In the genomic region with DNA sequence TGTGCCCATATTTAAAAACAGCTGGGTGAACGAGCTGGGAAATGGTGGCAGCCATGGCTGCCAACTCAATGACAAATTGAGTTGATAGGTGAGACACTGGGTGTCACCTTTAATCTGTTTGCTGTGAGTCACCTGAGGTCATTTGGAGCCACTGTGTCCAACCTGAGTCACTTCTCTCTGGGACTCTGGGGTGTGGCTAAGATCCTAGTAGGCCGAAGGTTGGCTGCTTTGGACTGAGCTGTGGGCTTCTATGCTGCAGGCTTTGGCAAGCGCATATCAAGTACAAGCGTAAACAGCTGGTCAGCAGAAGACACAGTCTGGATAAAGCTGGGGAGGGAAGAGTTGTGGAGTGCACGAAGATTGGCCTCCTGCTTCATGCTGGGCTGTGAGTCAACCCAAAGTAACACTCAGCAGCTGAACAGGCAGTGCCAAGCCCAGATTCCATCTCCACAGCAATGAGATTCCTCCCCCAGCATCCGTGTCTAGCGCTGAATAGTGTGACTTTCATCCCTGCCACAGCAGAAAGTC, we compare ENCODE assay signal across 8 cellular contexts. TPM values are rescaled to one million over a fixed set of nuclear protein-coding genes. Genes with fewer than 3 reads are reported as not detected.
DNase-seq lines count a peak whose midpoint lies in the region; ATAC-seq, FAIRE-seq and TF ChIP-seq lines count a peak whose summit lies in the region.

No MANE protein-coding gene starts in this region.

- DNase-seq in H54 (ENCODE audit: insufficient read length, low spot score) (peak; percentile 92), astrocyte of the hippocampus (ENCODE audit: low read depth, low spot score) (peak; percentile 93), hippocampal formation (lab: John Stamatoyannopoulos, UW) (peak; percentile 23 to 63), smooth muscle cell (lab: John Stamatoyannopoulos, UW; ENCODE audit: unreplicated experiment) (no peak), NCI-H2081 treated with DMSO at 0.1 percent for 48 hours (lab: John Stamatoyannopoulos, UW) (no peak), NCI-H774 (lab: John Stamatoyannopoulos, UW) (no peak), OCI-M2 (lab: John Stamatoyannopoulos, UW; ENCODE audit: unreplicated experiment) (no peak)

- H3K4me3 ChIP-seq in smooth muscle cell: no peak overlapping the region

- WGBS in smooth muscle cell (ENCODE audit: low lambda C conversion rate): 24% methylated on average over 7 of the region's 7 CpGs

- peak overlapping the region; percentile 29 for H3K4me2 ChIP-seq in smooth muscle cell

- no peak overlapping the region for H2AFZ ChIP-seq in smooth muscle cell (ENCODE audit: low read depth)

- no peak for TF ChIP-seq CTCF in smooth muscle cell (IDR thresholded peaks at IDR 0.05; ENCODE audit: borderline replicate concordance, insufficient read depth, poor library complexity, severe bottlenecking)

- no peak overlapping the region for H3K9ac ChIP-seq in smooth muscle cell (ENCODE audit: low read depth)

- no peaks in the 10 kb centered on the region for H3K27me3 ChIP-seq in smooth muscle cell (ENCODE audit: low read depth)

- H3K4me1 ChIP-seq in smooth muscle cell (ENCODE audit: low read depth): no peaks in the 10 kb centered on the region

- no peaks in the 10 kb centered on the region for H4K20me1 ChIP-seq in smooth muscle cell (ENCODE audit: low read depth)

- peaks cover 9% of the 10 kb centered on the region for H3F3A ChIP-seq in smooth muscle cell (ENCODE audit: low read depth)

- no peak for TF ChIP-seq POLR2A in H54 (IDR thresholded peaks at IDR 0.05; ENCODE audit: low read depth, low read length)

- no peak for ATAC-seq in GM18867 (IDR thresholded peaks at IDR 0.05; ENCODE audit: unreplicated experiment)

- FAIRE-seq in H54 (lab: Jason Lieb, UNC): peak; percentile 68

- H3K79me2 ChIP-seq in smooth muscle cell (ENCODE audit: low read depth): no peaks in the 10 kb centered on the region

- no peaks in the 10 kb centered on the region for H3K9me3 ChIP-seq in smooth muscle cell (replicated peaks; ENCODE audit: low read depth)

- no peaks in the 10 kb centered on the region for H3K36me3 ChIP-seq in smooth muscle cell (ENCODE audit: low read depth)

- H3K27ac ChIP-seq in smooth muscle cell (ENCODE audit: low read depth): peak overlapping the region; percentile 87

RNA-seq across cellular contexts. Expression of a gene that starts 24.0 kb away (rescaled TPM):
- total RNA-seq in smooth muscle cell: not detected in 2 replicates
- not detected in 2 replicates for polyA plus RNA-seq in smooth muscle cell

RNA-seq across cellular contexts. Expression of a gene that starts 40.1 kb away (rescaled TPM):
- total RNA-seq in smooth muscle cell: not detected in 2 replicates
- polyA plus RNA-seq in smooth muscle cell: 0.14 TPM in 1 of 2 replicates, not detected in the other

Comparison
In these comparisons a context has a peak if more than half of its experiments do, and no peak if none do; other contexts are left out.
1. DNase-seq: peak in H54 (single experiment), astrocyte of the hippocampus (single experiment) and hippocampal formation (2 of 2); none in smooth muscle cell (single experiment), NCI-H2081 treated with DMSO at 0.1 percent for 48 hours (single experiment), NCI-H774 (single experiment) and OCI-M2 (single experiment).